11 cellular contexts compared by ENCODE assay signal in the genomic region with DNA sequence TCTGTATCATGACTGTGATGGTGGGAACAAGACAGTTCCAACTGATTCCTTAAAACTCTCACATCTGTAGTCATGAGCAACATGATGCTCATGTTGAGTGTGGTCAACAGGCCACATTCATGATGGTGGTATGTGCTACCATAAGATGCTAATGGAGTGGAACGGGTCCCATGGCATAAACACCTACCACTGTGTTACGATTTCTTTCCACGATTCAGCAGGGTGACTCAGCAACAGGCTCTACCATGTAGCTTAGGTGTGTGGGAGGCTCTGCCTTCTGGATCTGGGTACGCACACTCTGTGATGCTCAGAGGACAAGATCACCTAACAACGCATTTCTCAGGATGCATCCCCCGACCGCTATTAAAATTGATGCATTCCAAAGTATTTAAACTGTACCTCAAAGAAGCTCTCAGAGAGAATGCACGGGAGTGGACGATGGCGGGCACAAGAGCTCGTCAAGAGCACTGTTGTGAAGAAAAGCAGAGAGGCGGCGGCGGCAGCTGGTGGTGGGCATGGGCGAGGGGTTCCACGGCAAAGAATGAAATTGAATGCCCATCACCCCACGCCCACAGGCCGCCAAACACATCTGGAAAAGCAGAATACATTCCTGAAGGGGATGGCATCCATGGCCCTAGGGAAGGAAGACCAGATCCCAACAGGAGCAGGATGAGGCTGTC.
DNase-seq lines count a peak whose midpoint lies in the region; ATAC-seq and TF ChIP-seq lines count a peak whose summit lies in the region.
"Had no signal": no experiment of that assay in that cellular context is flagged by ENCODE, and none has a peak within 500 bp of the region (broad histone marks: within the 10 kb centered on the region; RNA-seq: fewer than 3 reads in every experiment).

No MANE protein-coding gene starts in this region.

- peaks cover 5% of the 10 kb centered on the region for H3K36me3 Mint-ChIP-seq in activated naive CD8-positive, alpha-beta T cell
- H3K36me3 Mint-ChIP-seq in natural killer cell: no peaks in the 10 kb centered on the region

- H4K20me1 ChIP-seq in PC-9 (ENCODE audit: insufficient read depth): peaks cover 99% of the 10 kb centered on the region

- peak overlapping the region; percentile 68 for H3K4me3 Mint-ChIP-seq in activated naive CD8-positive, alpha-beta T cell
- H3K4me3 Mint-ChIP-seq in natural killer cell: peak overlapping the region; percentile 40

- H3K9me2 ChIP-seq in PC-9 (ENCODE audit: insufficient read depth): no peaks in the 10 kb centered on the region

- TF ChIP-seq CTCF in heart right ventricle (IDR thresholded peaks at IDR 0.05) (no peak), natural killer cell (IDR thresholded peaks at IDR 0.05) (no peak), PC-9 (conservative IDR thresholded peaks at IDR 0.05) (no peak)

- peaks cover 100% of the 10 kb centered on the region for H3K79me2 ChIP-seq in PC-9 (ENCODE audit: low read depth)

- H3K4me2 ChIP-seq in PC-9: no peak overlapping the region

- POLR2A ChIA-PET in PC-9 (lab: Charles Lee; ENCODE audit: unreplicated experiment): no interaction called here

- H3K4me3 ChIP-seq in right cardiac atrium (ENCODE audit: low read length) (no peak overlapping the region), heart right ventricle (no peak overlapping the region), aorta (ENCODE audit: low read length in 2 of 2) (no peak overlapping the region), PC-9 (no peak overlapping the region)

- intact Hi-C loops in right cardiac atrium (cut with DNase I): no loop called here
- intact Hi-C loops in heart right ventricle (cut with DNase I): loop anchor here in 1 of 10 donors (10.0 kb wide), 2 partner anchors 54 to 134 kb away; no protein-coding TSS in a partner anchor
- intact Hi-C loops in natural killer cell (cut with micrococcal nuclease): no loop called here
- intact Hi-C loops in aorta (cut with DNase I): no loop called here
- intact Hi-C loops in PC-9 (cut with micrococcal nuclease; ENCODE audit: unreplicated experiment): no loop called here

- H3K4me1 ChIP-seq in right cardiac atrium (ENCODE audit: control insufficient read depth, insufficient read depth, low read length) (peaks cover 15% of the 10 kb centered on the region), heart right ventricle (peaks cover 16 to 68% (median 42%) of the 10 kb centered on the region in 9 donors), aorta (ENCODE audit: control insufficient read depth in 1 of 2, insufficient read depth in 2 of 2, low read length in 2 of 2) (peaks cover 0 to 2% of the 10 kb centered on the region in 2 donors), PC-9 (replicated peaks; ENCODE audit: insufficient read depth) (no peaks in the 10 kb centered on the region)
- H3K4me1 ChIP-seq: BE2C had no signal

- DNase-seq in right cardiac atrium: peak in 1 of 3 donors; percentile 29
- no peak for DNase-seq in heart right ventricle
- no peak for DNase-seq in natural killer cell
- peak; percentile 42 to 70 for DNase-seq in aorta
- no peak for DNase-seq in HPDE6-E6E7 (ENCODE audit: extremely low spot score)
- no peak for DNase-seq in NCI-H2081 (lab: John Stamatoyannopoulos, UW)
- DNase-seq in PC-9: no peak
- DNase-seq: BE2C; effector memory CD4-positive, alpha-beta T cell; NCI-H1092 treated with DMSO at 0.1 percent for 48 hours had no signal

- H3K4me1 Mint-ChIP-seq in activated naive CD8-positive, alpha-beta T cell (ENCODE audit: low read depth): peaks cover 95% of the 10 kb centered on the region
- H3K4me1 Mint-ChIP-seq in natural killer cell: peaks cover 77 to 90% of the 10 kb centered on the region in 2 donors

- H3F3A ChIP-seq in PC-9 (ENCODE audit: insufficient read depth, low read depth): peaks cover 30% of the 10 kb centered on the region

- ATAC-seq in right cardiac atrium (no peak), heart right ventricle (no peak), natural killer cell (no peak), aorta (ENCODE audit: low FRiP score) (no peak)

- H3K9me3 Mint-ChIP-seq in activated naive CD8-positive, alpha-beta T cell (ENCODE audit: low read depth): no peaks in the 10 kb centered on the region
- no peaks in the 10 kb centered on the region for H3K9me3 Mint-ChIP-seq in natural killer cell

- H3K27me3 ChIP-seq in right cardiac atrium (ENCODE audit: control insufficient read depth, insufficient read depth) (no peaks in the 10 kb centered on the region), heart right ventricle (no peaks in the 10 kb centered on the region), aorta (ENCODE audit: control insufficient read depth in 1 of 2, insufficient read depth in 2 of 2, low read length in 1 of 2) (no peaks in the 10 kb centered on the region), PC-9 (ENCODE audit: insufficient read depth, low read depth) (no peaks in the 10 kb centered on the region)
- H3K27me3 ChIP-seq: BE2C had no signal

- no peaks in the 10 kb centered on the region for H3K27me3 Mint-ChIP-seq in activated naive CD8-positive, alpha-beta T cell
- no peaks in the 10 kb centered on the region for H3K27me3 Mint-ChIP-seq in natural killer cell (ENCODE audit: low read depth in 2 of 2)

- CTCF ChIA-PET in PC-9 (lab: Charles Lee): no interaction called here

- peak overlapping the region; percentile 5 for H3K27ac ChIP-seq in right cardiac atrium (ENCODE audit: low read length)
- no peak overlapping the region for H3K27ac ChIP-seq in heart right ventricle
- H3K27ac ChIP-seq in aorta (ENCODE audit: low read depth in 1 of 2, low read length in 2 of 2): no peak overlapping the region
- H3K27ac ChIP-seq in PC-9: no peak overlapping the region

- H3K27ac Mint-ChIP-seq in activated naive CD8-positive, alpha-beta T cell: peak overlapping the region; percentile 88
- peak overlapping the region in 1 of 2 donors; percentile 33 for H3K27ac Mint-ChIP-seq in natural killer cell

- H3K36me3 ChIP-seq in heart right ventricle (peaks cover 0 to 16% (median 0%) of the 10 kb centered on the region in 9 donors), aorta (ENCODE audit: control insufficient read depth in 1 of 2, insufficient read depth in 2 of 2, low read length in 1 of 2) (no peaks in the 10 kb centered on the region), PC-9 (ENCODE audit: low read depth) (peaks cover 10% of the 10 kb centered on the region; the same call in 1 of the 2 replicates)

- no peak overlapping the region for H2AFZ ChIP-seq in PC-9

- WGBS in right cardiac atrium: 94% methylated on average over 18 of the region's 18 CpGs
- WGBS in heart right ventricle, 2 donors: 93 to 94% methylated on average over 18 of the region's 18 CpGs
- 94% methylated on average over 18 of the region's 18 CpGs for WGBS in aorta, 2 donors

- BruUV-seq in PC-9 (replicated peaks; lab: Mats Ljungman, UMichigan): no TSS peak

- H3K9me3 ChIP-seq in right cardiac atrium (ENCODE audit: control insufficient read depth, low read length) (no peaks in the 10 kb centered on the region), heart right ventricle (no peaks in the 10 kb centered on the region), aorta (ENCODE audit: control insufficient read depth, low read length) (no peaks in the 10 kb centered on the region), PC-9 (ENCODE audit: insufficient read depth, low read depth) (no peaks in the 10 kb centered on the region)
- H3K9me3 ChIP-seq: BE2C had no signal

Comparison
In these comparisons a context has a peak if more than half of its experiments do, and no peak if none do; other contexts are left out.
1. DNase-seq: peak in aorta (2 of 2); none in heart right ventricle (0 of 2), natural killer cell (single experiment), HPDE6-E6E7 (single experiment), NCI-H2081 (0 of 2) and PC-9 (0 of 2).